In genomic region chr17:28718317-28718672, GRCh38 we compare ENCODE assay signal across 1 cellular context.
A peak's percentile ranks its signal among the peaks of the same experiment; 100 is the strongest.
TF ChIP-seq lines count a peak whose summit lies in the region.

No MANE protein-coding gene starts in this region.

TF ChIP-seq in WTC11, 78 proteins besides CTCF, POLR2A, EP300 and RAD21 (continued from another document and continues in another):
- TF ChIP-seq AFF4 (CRISPR knock-in tag; IDR thresholded peaks at IDR 0.05; ENCODE audit: borderline replicate concordance) (no peak), PREB (CRISPR knock-in tag; IDR thresholded peaks at IDR 0.05; ENCODE audit: borderline replicate concordance) (no peak), NR2C2 (CRISPR knock-in tag; IDR thresholded peaks at IDR 0.05) (no peak), ELF4 (CRISPR knock-in tag; IDR thresholded peaks at IDR 0.05; ENCODE audit: low read depth) (no peak), MXD4 (CRISPR knock-in tag; IDR thresholded peaks at IDR 0.05; ENCODE audit: borderline replicate concordance) (no peak), ZBTB43 (CRISPR knock-in tag; IDR thresholded peaks at IDR 0.05) (0 out of 2 replicates have a peak, but pooled peaks have one; percentile 37), ZNF396 (CRISPR knock-in tag; IDR thresholded peaks at IDR 0.05; ENCODE audit: borderline replicate concordance) (no peak), NFATC4 (CRISPR knock-in tag; IDR thresholded peaks at IDR 0.05) (no peak), ZSCAN18 (CRISPR knock-in tag; IDR thresholded peaks at IDR 0.05) (no peak), ARID4B (CRISPR knock-in tag; IDR thresholded peaks at IDR 0.05; ENCODE audit: borderline replicate concordance) (0 out of 2 replicates have a peak, but pooled peaks have one; percentile 7), GABPB1 (CRISPR knock-in tag; IDR thresholded peaks at IDR 0.05) (no peak), SP1 (CRISPR knock-in tag; conservative IDR thresholded peaks at IDR 0.05) (no peak), TEAD1 (CRISPR knock-in tag; IDR thresholded peaks at IDR 0.05) (0 out of 2 replicates have a peak, but pooled peaks have one; percentile 15), ZNF425 (CRISPR knock-in tag; conservative IDR thresholded peaks at IDR 0.05) (no peak), JAZF1 (CRISPR knock-in tag; IDR thresholded peaks at IDR 0.05) (no peak), IRF2 (CRISPR knock-in tag; IDR thresholded peaks at IDR 0.05; ENCODE audit: borderline replicate concordance, low read depth) (no peak), ZNF232 (CRISPR knock-in tag; IDR thresholded peaks at IDR 0.05) (no peak), SMAD3 (CRISPR knock-in tag; IDR thresholded peaks at IDR 0.05; ENCODE audit: borderline replicate concordance) (no peak), MAX (CRISPR knock-in tag; IDR thresholded peaks at IDR 0.05) (peak; percentile 34; the same call in 1 of the 2 replicates), TP53 (CRISPR knock-in tag; IDR thresholded peaks at IDR 0.05) (no peak), ZNF281 (CRISPR knock-in tag; IDR thresholded peaks at IDR 0.05) (no peak), HMGXB4 (CRISPR knock-in tag; IDR thresholded peaks at IDR 0.05) (no peak), EMX1 (CRISPR knock-in tag; IDR thresholded peaks at IDR 0.05) (no peak), ESRRA (CRISPR knock-in tag; IDR thresholded peaks at IDR 0.05; ENCODE audit: borderline replicate concordance) (no peak), STAT6 (CRISPR knock-in tag; conservative IDR thresholded peaks at IDR 0.05; ENCODE audit: low read depth) (no peak), ATF2 (CRISPR knock-in tag; IDR thresholded peaks at IDR 0.05; ENCODE audit: borderline replicate concordance, low read depth) (no peak), ZNF423 (CRISPR knock-in tag; IDR thresholded peaks at IDR 0.05) (peak; percentile 72), ZMAT4 (CRISPR knock-in tag; IDR thresholded peaks at IDR 0.05) (no peak)
